Comparison of ENCODE assay signal across 9 cellular contexts in genomic region chr5:16666861-16667481, GRCh38. TPM values are rescaled to one million over a fixed set of nuclear protein-coding genes. Genes with fewer than 3 reads are reported as not detected.
DNase-seq lines count a peak whose midpoint lies in the region; ATAC-seq and TF ChIP-seq lines count a peak whose summit lies in the region.
"Had no signal": no experiment of that assay in that cellular context is flagged by ENCODE, and none has a peak within 500 bp of the region (broad histone marks: within the 10 kb centered on the region; RNA-seq: fewer than 3 reads in every experiment).

No MANE protein-coding gene starts in this region.

- no peaks in the 10 kb centered on the region for H3K9me3 ChIP-seq in neural progenitor cell (ENCODE audit: low read depth)

- no peaks in the 10 kb centered on the region for H3K4me1 Mint-ChIP-seq in endothelial cell (ENCODE audit: unreplicated experiment)
- H3K4me1 Mint-ChIP-seq in neural progenitor cell, result peaks cover 7% of the 10 kb centered on the region
- H3K4me1 Mint-ChIP-seq in natural killer cell treated with Interleukin-12 subunit alpha and Interleukin-12 subunit beta and Interleukin-15 and Interleukin-18, amount 100 ng/mL, for 72 hours (ENCODE audit: low read depth in 2 of 2), result no peaks in the 10 kb centered on the region
- H3K4me1 Mint-ChIP-seq: naive B cell had no signal

- H3K27ac Mint-ChIP-seq in endothelial cell (ENCODE audit: unreplicated experiment) (peak overlapping the region; percentile 30), neural progenitor cell (peak overlapping the region; percentile 24)
- no peak overlapping the region for H3K27ac Mint-ChIP-seq in natural killer cell treated with Interleukin-12 subunit alpha and Interleukin-12 subunit beta and Interleukin-15 and Interleukin-18, amount 100 ng/mL, for 72 hours

- no peaks in the 10 kb centered on the region for H3K79me2 ChIP-seq in neural progenitor cell (ENCODE audit: low read depth)

- no peaks in the 10 kb centered on the region for H3F3A ChIP-seq in neural progenitor cell (ENCODE audit: low read depth)

- no peak overlapping the region for H3K4me3 ChIP-seq in neural progenitor cell

- no peak overlapping the region for H3K4me2 ChIP-seq in neural progenitor cell

- peaks cover 14% of the 10 kb centered on the region for H3K36me3 ChIP-seq in neural progenitor cell

- DNase-seq in NCI-H446 (lab: John Stamatoyannopoulos, UW) (peak; percentile 8 to 41), NCI-H446 treated with DMSO at 0.1 percent for 48 hours (lab: John Stamatoyannopoulos, UW) (no peak), RPMI7951 (ENCODE audit: low read depth) (peak; percentile 8), endothelial cell (ENCODE audit: low spot score) (no peak), neural progenitor cell (ENCODE audit: low spot score) (peak; percentile 29)
- no peak for DNase-seq in natural killer cell treated with Interleukin-12 subunit alpha and Interleukin-12 subunit beta and Interleukin-15 and Interleukin-18, amount 100 ng/mL, for 72 hours (ENCODE audit: low spot score)
- DNase-seq: naive B cell had no signal

- no peak for ATAC-seq in natural killer cell treated with Interleukin-12 subunit alpha and Interleukin-12 subunit beta and Interleukin-15 and Interleukin-18, amount 100 ng/mL, for 72 hours
- ATAC-seq in HG02970 (IDR thresholded peaks at IDR 0.05; ENCODE audit: low FRiP score, unreplicated experiment) (no peak), GM18505 (IDR thresholded peaks at IDR 0.05; ENCODE audit: unreplicated experiment) (no peak)

- H3K27me3 ChIP-seq in neural progenitor cell, result no peaks in the 10 kb centered on the region

- peak overlapping the region; percentile 9 for H3K4me3 Mint-ChIP-seq in endothelial cell (ENCODE audit: unreplicated experiment)
- H3K4me3 Mint-ChIP-seq in neural progenitor cell, result no peak overlapping the region
- H3K4me3 Mint-ChIP-seq in natural killer cell treated with Interleukin-12 subunit alpha and Interleukin-12 subunit beta and Interleukin-15 and Interleukin-18, amount 100 ng/mL, for 72 hours, result no peak overlapping the region
- H3K4me3 Mint-ChIP-seq: naive B cell had no signal

- H3K9ac ChIP-seq in neural progenitor cell, result no peak overlapping the region

- H3K36me3 Mint-ChIP-seq in endothelial cell (ENCODE audit: low read depth, unreplicated experiment) (peaks cover 57% of the 10 kb centered on the region), neural progenitor cell (peaks cover 40% of the 10 kb centered on the region)
- no peaks in the 10 kb centered on the region for H3K36me3 Mint-ChIP-seq in natural killer cell treated with Interleukin-12 subunit alpha and Interleukin-12 subunit beta and Interleukin-15 and Interleukin-18, amount 100 ng/mL, for 72 hours
- H3K36me3 Mint-ChIP-seq: naive B cell had no signal

- H3K9me3 Mint-ChIP-seq in endothelial cell (ENCODE audit: unreplicated experiment) (no peaks in the 10 kb centered on the region), neural progenitor cell (no peaks in the 10 kb centered on the region)
- no peaks in the 10 kb centered on the region for H3K9me3 Mint-ChIP-seq in natural killer cell treated with Interleukin-12 subunit alpha and Interleukin-12 subunit beta and Interleukin-15 and Interleukin-18, amount 100 ng/mL, for 72 hours
- H3K9me3 Mint-ChIP-seq: naive B cell had no signal

- peaks cover 9% of the 10 kb centered on the region for H4K20me1 ChIP-seq in neural progenitor cell (ENCODE audit: low read depth)

- H3K4me1 ChIP-seq in neural progenitor cell, result no peaks in the 10 kb centered on the region

- H3K27me3 Mint-ChIP-seq in endothelial cell (ENCODE audit: unreplicated experiment) (peaks cover 8% of the 10 kb centered on the region), neural progenitor cell (ENCODE audit: insufficient read depth, low read depth) (peaks cover 4% of the 10 kb centered on the region)
- H3K27me3 Mint-ChIP-seq in natural killer cell treated with Interleukin-12 subunit alpha and Interleukin-12 subunit beta and Interleukin-15 and Interleukin-18, amount 100 ng/mL, for 72 hours, result no peaks in the 10 kb centered on the region
- H3K27me3 Mint-ChIP-seq: naive B cell had no signal

- peak; percentile 42 for TF ChIP-seq CTCF in endothelial cell (IDR thresholded peaks at IDR 0.05; ENCODE audit: unreplicated experiment)
- TF ChIP-seq CTCF in neural progenitor cell (IDR thresholded peaks at IDR 0.05), result peak; percentile 53

- H2AFZ ChIP-seq in neural progenitor cell (replicated peaks), result no peak overlapping the region

- TF ChIP-seq POLR2A in GM18505 (IDR thresholded peaks at IDR 0.05; ENCODE audit: borderline replicate concordance, extremely low read depth, insufficient read depth, insufficient read length), result no peak

- no peak overlapping the region for H3K27ac ChIP-seq in neural progenitor cell

RNA-seq across cellular contexts. Expression of gene RETREG1, which starts 50.2 kb away (rescaled TPM):
- 2.8 TPM in 2 replicates for total RNA-seq in RPMI7951 (2014; rRNA removed; shearing (Covaris generic))
- total RNA-seq in endothelial cell (ENCODE audit: unreplicated experiment) (15.8 TPM), neural progenitor cell (ENCODE audit: low replicate concordance) (0.99 and 3.0 TPM in 2 replicates)
- under 1 TPM; 0.50 to 0.81 TPM for total RNA-seq in natural killer cell treated with Interleukin-12 subunit alpha and Interleukin-12 subunit beta and Interleukin-15 and Interleukin-18, amount 100 ng/mL, for 72 hours

Comparison
In these comparisons a context has a peak if more than half of its experiments do, and no peak if none do; other contexts are left out.
1. DNase-seq: peak in NCI-H446 (2 of 2), RPMI7951 (single experiment) and neural progenitor cell (single experiment); none in NCI-H446 treated with DMSO at 0.1 percent for 48 hours (single experiment), endothelial cell (single experiment) and natural killer cell treated with Interleukin-12 subunit alpha and Interleukin-12 subunit beta and Interleukin-15 and Interleukin-18, amount 100 ng/mL, for 72 hours (single experiment).
2. H3K27ac Mint-ChIP-seq: peak in endothelial cell (single experiment) and neural progenitor cell (single experiment); none in natural killer cell treated with Interleukin-12 subunit alpha and Interleukin-12 subunit beta and Interleukin-15 and Interleukin-18, amount 100 ng/mL, for 72 hours (0 of 2).